Comparison of ENCODE assay signal across 1 cellular context in genomic region chr2:96893289-96894150, GRCh38.
TF ChIP-seq lines count a peak whose summit lies in the region.

No MANE protein-coding gene starts in this region.

TF ChIP-seq in K562, 482 proteins besides CTCF, POLR2A, EP300 and RAD21 (continued from another document and continues in another):
- TF ChIP-seq, protein P1, sequence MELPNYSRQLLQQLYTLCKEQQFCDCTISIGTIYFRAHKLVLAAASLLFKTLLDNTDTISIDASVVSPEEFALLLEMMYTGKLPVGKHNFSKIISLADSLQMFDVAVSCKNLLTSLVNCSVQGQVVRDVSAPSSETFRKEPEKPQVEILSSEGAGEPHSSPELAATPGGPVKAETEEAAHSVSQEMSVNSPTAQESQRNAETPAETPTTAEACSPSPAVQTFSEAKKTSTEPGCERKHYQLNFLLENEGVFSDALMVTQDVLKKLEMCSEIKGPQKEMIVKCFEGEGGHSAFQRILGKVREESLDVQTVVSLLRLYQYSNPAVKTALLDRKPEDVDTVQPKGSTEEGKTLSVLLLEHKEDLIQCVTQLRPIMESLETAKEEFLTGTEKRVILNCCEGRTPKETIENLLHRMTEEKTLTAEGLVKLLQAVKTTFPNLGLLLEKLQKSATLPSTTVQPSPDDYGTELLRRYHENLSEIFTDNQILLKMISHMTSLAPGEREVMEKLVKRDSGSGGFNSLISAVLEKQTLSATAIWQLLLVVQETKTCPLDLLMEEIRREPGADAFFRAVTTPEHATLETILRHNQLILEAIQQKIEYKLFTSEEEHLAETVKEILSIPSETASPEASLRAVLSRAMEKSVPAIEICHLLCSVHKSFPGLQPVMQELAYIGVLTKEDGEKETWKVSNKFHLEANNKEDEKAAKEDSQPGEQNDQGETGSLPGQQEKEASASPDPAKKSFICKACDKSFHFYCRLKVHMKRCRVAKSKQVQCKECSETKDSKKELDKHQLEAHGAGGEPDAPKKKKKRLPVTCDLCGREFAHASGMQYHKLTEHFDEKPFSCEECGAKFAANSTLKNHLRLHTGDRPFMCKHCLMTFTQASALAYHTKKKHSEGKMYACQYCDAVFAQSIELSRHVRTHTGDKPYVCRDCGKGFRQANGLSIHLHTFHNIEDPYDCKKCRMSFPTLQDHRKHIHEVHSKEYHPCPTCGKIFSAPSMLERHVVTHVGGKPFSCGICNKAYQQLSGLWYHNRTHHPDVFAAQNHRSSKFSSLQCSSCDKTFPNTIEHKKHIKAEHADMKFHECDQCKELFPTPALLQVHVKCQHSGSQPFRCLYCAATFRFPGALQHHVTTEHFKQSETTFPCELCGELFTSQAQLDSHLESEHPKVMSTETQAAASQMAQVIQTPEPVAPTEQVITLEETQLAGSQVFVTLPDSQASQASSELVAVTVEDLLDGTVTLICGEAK (IDR thresholded peaks at IDR 0.05): 0 out of 2 replicates have a peak, but pooled peaks have one; percentile 22
- TF ChIP-seq, protein P1 (CRISPR knock-in tag; IDR thresholded peaks at IDR 0.05): no peak
- TF ChIP-seq MEF2A (IDR thresholded peaks at IDR 0.05; ENCODE audit: control insufficient read depth, low read depth, low read length) (no peak), PRPF4 (IDR thresholded peaks at IDR 0.05; ENCODE audit: insufficient read depth, low read depth, low read length, poor library complexity, severe bottlenecking) (no peak), CEBPB (tag; IDR thresholded peaks at IDR 0.05) (no peak), SREBF2 (CRISPR knock-in tag; IDR thresholded peaks at IDR 0.05) (no peak), HNRNPH1 (optimal IDR thresholded peaks at IDR 0.05; ENCODE audit: low read depth, low read length) (no peak), ZNF592 (IDR thresholded peaks at IDR 0.05) (peak; percentile 67), CREM (IDR thresholded peaks at IDR 0.05; ENCODE audit: low read depth) (no peak), NCOA4 (IDR thresholded peaks at IDR 0.05; ENCODE audit: partially characterized antibody) (no peak), BCL6 (CRISPR knock-in tag; IDR thresholded peaks at IDR 0.05) (no peak), CTBP1 (IDR thresholded peaks at IDR 0.05; ENCODE audit: borderline replicate concordance) (peak; percentile 28; the same call in 1 of the 2 replicates), NFE2 (IDR thresholded peaks at IDR 0.05; ENCODE audit: low read depth) (no peak), ZBTB26 (CRISPR knock-in tag; IDR thresholded peaks at IDR 0.05) (no peak), STAT5A (IDR thresholded peaks at IDR 0.05; ENCODE audit: borderline replicate concordance, low read length) (no peak), ILF3 (IDR thresholded peaks at IDR 0.05; ENCODE audit: borderline replicate concordance) (no peak), STAT5B (CRISPR knock-in tag; IDR thresholded peaks at IDR 0.05) (no peak), ZNF696 (CRISPR knock-in tag; conservative IDR thresholded peaks at IDR 0.05) (no peak), NFYB (IDR thresholded peaks at IDR 0.05; ENCODE audit: extremely low read depth, insufficient read length) (no peak), L3MBTL2 (IDR thresholded peaks at IDR 0.05) (no peak), PCBP1 (IDR thresholded peaks at IDR 0.05; ENCODE audit: low read depth, low read length, poor library complexity, severe bottlenecking) (no peak), COPS2 (conservative IDR thresholded peaks at IDR 0.05) (no peak), YBX1 (IDR thresholded peaks at IDR 0.05) (no peak), PHF8 (IDR thresholded peaks at IDR 0.05; ENCODE audit: borderline replicate concordance, low read length) (no peak; the same call in 1 of the 2 replicates), TAF7 (tag; IDR thresholded peaks at IDR 0.05) (no peak), TSC22D4 (tag; IDR thresholded peaks at IDR 0.05) (no peak), DACH1 (IDR thresholded peaks at IDR 0.05; ENCODE audit: partially characterized antibody) (no peak), HMBOX1 (IDR thresholded peaks at IDR 0.05) (no peak), MEIS2 (IDR thresholded peaks at IDR 0.05; ENCODE audit: partially characterized antibody) (peak; percentile 21), CBFA2T3 (IDR thresholded peaks at IDR 0.05) (no peak), ZKSCAN3 (CRISPR knock-in tag; IDR thresholded peaks at IDR 0.05) (no peak), HDAC1 (IDR thresholded peaks at IDR 0.05) (0 out of 4 replicates have a peak, but pooled peaks of 1 of the 2 experiments have one; percentile 9), NR4A1 (CRISPR knock-in tag; IDR thresholded peaks at IDR 0.05) (no peak), NR4A1 (tag; IDR thresholded peaks at IDR 0.05) (0 out of 2 replicates have a peak, but pooled peaks have one; percentile 41)
- TF ChIP-seq, protein P2, sequence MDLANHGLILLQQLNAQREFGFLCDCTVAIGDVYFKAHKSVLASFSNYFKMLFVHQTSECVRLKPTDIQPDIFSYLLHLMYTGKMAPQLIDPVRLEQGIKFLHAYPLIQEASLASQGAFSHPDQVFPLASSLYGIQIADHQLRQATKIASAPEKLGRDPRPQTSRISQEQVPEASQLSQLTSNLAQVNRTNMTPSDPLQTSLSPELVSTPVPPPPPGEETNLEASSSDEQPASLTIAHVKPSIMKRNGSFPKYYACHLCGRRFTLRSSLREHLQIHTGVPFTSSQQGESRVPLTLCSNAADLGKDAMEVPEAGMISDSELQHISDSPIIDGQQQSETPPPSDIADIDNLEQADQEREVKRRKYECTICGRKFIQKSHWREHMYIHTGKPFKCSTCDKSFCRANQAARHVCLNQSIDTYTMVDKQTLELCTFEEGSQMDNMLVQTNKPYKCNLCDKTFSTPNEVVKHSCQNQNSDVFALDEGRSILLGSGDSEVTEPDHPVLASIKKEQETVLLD (IDR thresholded peaks at IDR 0.05): no peak
- TF ChIP-seq, protein P3, sequence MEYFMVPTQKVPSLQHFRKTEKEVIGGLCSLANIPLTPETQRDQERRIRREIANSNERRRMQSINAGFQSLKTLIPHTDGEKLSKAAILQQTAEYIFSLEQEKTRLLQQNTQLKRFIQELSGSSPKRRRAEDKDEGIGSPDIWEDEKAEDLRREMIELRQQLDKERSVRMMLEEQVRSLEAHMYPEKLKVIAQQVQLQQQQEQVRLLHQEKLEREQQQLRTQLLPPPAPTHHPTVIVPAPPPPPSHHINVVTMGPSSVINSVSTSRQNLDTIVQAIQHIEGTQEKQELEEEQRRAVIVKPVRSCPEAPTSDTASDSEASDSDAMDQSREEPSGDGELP (CRISPR knock-in tag; IDR thresholded peaks at IDR 0.05; ENCODE audit: borderline replicate concordance): peak; percentile 64; the same call in 1 of the 2 replicates
- TF ChIP-seq, protein P4, sequence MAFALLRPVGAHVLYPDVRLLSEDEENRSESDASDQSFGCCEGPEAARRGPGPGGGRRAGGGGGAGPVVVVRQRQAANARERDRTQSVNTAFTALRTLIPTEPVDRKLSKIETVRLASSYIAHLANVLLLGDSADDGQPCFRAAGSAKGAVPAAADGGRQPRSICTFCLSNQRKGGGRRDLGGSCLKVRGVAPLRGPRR (CRISPR knock-in tag; IDR thresholded peaks at IDR 0.05): no peak
- TF ChIP-seq, protein P5, sequence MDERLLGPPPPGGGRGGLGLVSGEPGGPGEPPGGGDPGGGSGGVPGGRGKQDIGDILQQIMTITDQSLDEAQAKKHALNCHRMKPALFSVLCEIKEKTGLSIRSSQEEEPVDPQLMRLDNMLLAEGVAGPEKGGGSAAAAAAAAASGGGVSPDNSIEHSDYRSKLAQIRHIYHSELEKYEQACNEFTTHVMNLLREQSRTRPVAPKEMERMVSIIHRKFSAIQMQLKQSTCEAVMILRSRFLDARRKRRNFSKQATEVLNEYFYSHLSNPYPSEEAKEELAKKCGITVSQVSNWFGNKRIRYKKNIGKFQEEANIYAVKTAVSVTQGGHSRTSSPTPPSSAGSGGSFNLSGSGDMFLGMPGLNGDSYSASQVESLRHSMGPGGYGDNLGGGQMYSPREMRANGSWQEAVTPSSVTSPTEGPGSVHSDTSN (CRISPR knock-in tag; IDR thresholded peaks at IDR 0.05; ENCODE audit: low read depth): peak; percentile 39; the same call in 1 of the 2 replicates
- TF ChIP-seq, protein P5 (tag; conservative IDR thresholded peaks at IDR 0.05; ENCODE audit: low read depth): no peak
- TF ChIP-seq, protein P6, sequence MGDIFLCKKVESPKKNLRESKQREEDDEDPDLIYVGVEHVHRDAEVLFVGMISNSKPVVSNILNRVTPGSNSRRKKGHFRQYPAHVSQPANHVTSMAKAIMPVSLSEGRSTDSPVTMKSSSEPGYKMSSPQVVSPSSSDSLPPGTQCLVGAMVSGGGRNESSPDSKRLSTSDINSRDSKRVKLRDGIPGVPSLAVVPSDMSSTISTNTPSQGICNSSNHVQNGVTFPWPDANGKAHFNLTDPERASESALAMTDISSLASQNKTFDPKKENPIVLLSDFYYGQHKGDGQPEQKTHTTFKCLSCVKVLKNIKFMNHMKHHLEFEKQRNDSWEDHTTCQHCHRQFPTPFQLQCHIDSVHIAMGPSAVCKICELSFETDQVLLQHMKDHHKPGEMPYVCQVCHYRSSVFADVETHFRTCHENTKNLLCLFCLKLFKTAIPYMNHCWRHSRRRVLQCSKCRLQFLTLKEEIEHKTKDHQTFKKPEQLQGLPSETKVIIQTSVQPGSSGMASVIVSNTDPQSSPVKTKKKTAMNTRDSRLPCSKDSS (IDR thresholded peaks at IDR 0.05; ENCODE audit: low read depth, partially characterized antibody): no peak
